In the genomic region with DNA sequence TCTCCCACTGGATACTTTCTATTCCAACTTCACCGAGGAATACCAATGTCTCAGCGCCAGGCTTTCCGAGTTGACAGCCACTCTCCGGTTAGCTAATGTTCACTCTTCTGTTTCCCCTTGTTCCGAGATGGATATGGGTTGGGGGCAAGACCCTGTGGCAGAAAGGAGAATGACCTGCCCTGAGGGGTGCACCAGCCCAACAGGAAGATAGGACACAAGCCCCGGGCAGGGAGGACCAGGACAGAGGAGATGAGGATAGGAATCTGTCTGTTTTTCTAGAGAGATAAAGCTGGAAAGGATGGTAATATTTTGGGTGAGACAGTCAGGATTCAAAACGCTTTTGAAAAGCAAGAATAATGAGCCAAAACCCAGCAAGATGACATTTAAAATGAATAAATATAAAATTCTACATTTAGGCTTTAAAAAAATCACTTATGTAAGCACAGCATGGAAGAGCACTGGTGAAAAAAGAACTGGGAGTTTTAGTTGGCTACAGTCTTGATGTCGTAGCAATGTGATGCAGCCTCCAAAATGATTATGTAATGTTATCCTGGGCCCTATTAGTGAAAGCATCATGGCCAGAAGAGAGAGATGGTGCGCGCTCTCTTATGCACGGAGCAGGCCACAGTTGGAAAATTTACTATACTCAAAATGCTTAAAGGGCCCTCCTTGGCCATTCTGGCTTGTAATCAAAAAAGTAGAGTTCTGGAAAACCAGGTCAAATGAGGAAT, we compare ENCODE assay signal across 16 cellular contexts. TPM values are rescaled to one million over a fixed set of nuclear protein-coding genes. Genes with fewer than 3 reads are reported as not detected.
DNase-seq lines count a peak whose midpoint lies in the region; ATAC-seq and TF ChIP-seq lines count a peak whose summit lies in the region.
"Had no signal": no experiment of that assay in that cellular context is flagged by ENCODE, and none has a peak within 500 bp of the region (broad histone marks: within the 10 kb centered on the region; RNA-seq: fewer than 3 reads in every experiment).

No MANE protein-coding gene starts in this region.

- peaks cover 1% of the 10 kb centered on the region for H3K36me3 Mint-ChIP-seq in activated naive CD4-positive, alpha-beta T cell treated with anti-CD3 and anti-CD28 coated beads, Interleukin-2, amount 50 U/mL, for 24 hours
- H3K36me3 Mint-ChIP-seq in activated naive CD4-positive, alpha-beta T cell treated with anti-CD3 and anti-CD28 coated beads, Interleukin-2, amount 10 ng/mL, durations not matched to agents 7 days and 5 days: peaks cover 11% of the 10 kb centered on the region
- peaks cover 15% of the 10 kb centered on the region for H3K36me3 Mint-ChIP-seq in activated naive CD8-positive, alpha-beta T cell treated with anti-CD3 and anti-CD28 coated beads, Interleukin-2, amount 50 U/mL, for 24 hours (ENCODE audit: low read depth)
- peaks cover 53% of the 10 kb centered on the region for H3K36me3 Mint-ChIP-seq in activated T-cell treated with anti-CD3 and anti-CD28 coated beads, Interleukin-2, amount 50 U/mL, for 24 hours (ENCODE audit: low read depth)

- TF ChIP-seq POLR2A in sigmoid colon (IDR thresholded peaks at IDR 0.05): no peak

- no peak overlapping the region for H3K27ac Mint-ChIP-seq in activated naive CD4-positive, alpha-beta T cell treated with anti-CD3 and anti-CD28 coated beads, Interleukin-2, amount 50 U/mL, for 24 hours
- no peak overlapping the region for H3K27ac Mint-ChIP-seq in activated naive CD4-positive, alpha-beta T cell treated with anti-CD3 and anti-CD28 coated beads, Interleukin-2, amount 10 ng/mL, durations not matched to agents 7 days and 5 days
- no peak overlapping the region for H3K27ac Mint-ChIP-seq in activated naive CD8-positive, alpha-beta T cell treated with anti-CD3 and anti-CD28 coated beads, Interleukin-2, amount 50 U/mL, for 24 hours
- H3K27ac Mint-ChIP-seq in activated T-cell treated with anti-CD3 and anti-CD28 coated beads, Interleukin-2, amount 50 U/mL, for 24 hours: no peak overlapping the region

- H3K4me3 ChIP-seq in sigmoid colon (no peak overlapping the region), SJCRH30 (no peak overlapping the region)
- H3K4me3 ChIP-seq: thyroid gland had no signal

- TF ChIP-seq CTCF in sigmoid colon (IDR thresholded peaks at IDR 0.05): no peak

- H3K4me3 Mint-ChIP-seq in activated naive CD4-positive, alpha-beta T cell treated with anti-CD3 and anti-CD28 coated beads, Interleukin-2, amount 50 U/mL, for 24 hours: peak overlapping the region; percentile 30
- H3K4me3 Mint-ChIP-seq in activated naive CD4-positive, alpha-beta T cell treated with anti-CD3 and anti-CD28 coated beads, Interleukin-2, amount 10 ng/mL, durations not matched to agents 7 days and 5 days: no peak overlapping the region
- no peak overlapping the region for H3K4me3 Mint-ChIP-seq in activated naive CD8-positive, alpha-beta T cell treated with anti-CD3 and anti-CD28 coated beads, Interleukin-2, amount 50 U/mL, for 24 hours
- H3K4me3 Mint-ChIP-seq in activated T-cell treated with anti-CD3 and anti-CD28 coated beads, Interleukin-2, amount 50 U/mL, for 24 hours: no peak overlapping the region

- H3K36me3 ChIP-seq in sigmoid colon (peaks cover 0 to 20% (median 0%) of the 10 kb centered on the region in 4 donors), SJCRH30 (no peaks in the 10 kb centered on the region)
- H3K36me3 ChIP-seq: BE2C had no signal

- H3K27me3 ChIP-seq in sigmoid colon (peaks cover 0 to 30% (median 4%) of the 10 kb centered on the region in 3 donors), SJCRH30 (peaks cover 4% of the 10 kb centered on the region; the same call in 1 of the 2 replicates)
- H3K27me3 ChIP-seq: thyroid gland had no signal

- no peak for TF ChIP-seq EP300 in sigmoid colon (IDR thresholded peaks at IDR 0.05)

- no peaks in the 10 kb centered on the region for H3K9me3 Mint-ChIP-seq in activated naive CD4-positive, alpha-beta T cell treated with anti-CD3 and anti-CD28 coated beads, Interleukin-2, amount 50 U/mL, for 24 hours
- no peaks in the 10 kb centered on the region for H3K9me3 Mint-ChIP-seq in activated naive CD4-positive, alpha-beta T cell treated with anti-CD3 and anti-CD28 coated beads, Interleukin-2, amount 10 ng/mL, durations not matched to agents 7 days and 5 days
- H3K9me3 Mint-ChIP-seq in activated naive CD8-positive, alpha-beta T cell treated with anti-CD3 and anti-CD28 coated beads, Interleukin-2, amount 50 U/mL, for 24 hours: no peaks in the 10 kb centered on the region
- no peaks in the 10 kb centered on the region for H3K9me3 Mint-ChIP-seq in activated T-cell treated with anti-CD3 and anti-CD28 coated beads, Interleukin-2, amount 50 U/mL, for 24 hours

- H3K9me3 ChIP-seq in sigmoid colon (no peaks in the 10 kb centered on the region), SJCRH30 (replicated peaks) (no peaks in the 10 kb centered on the region)
- H3K9me3 ChIP-seq: BE2C, thyroid gland had no signal

- intact Hi-C loops in left cardiac atrium (cut with DNase I) (loop anchor here (5.0 to 10.0 kb wide), 2 partner anchors 206 to 288 kb away; no protein-coding TSS in a partner anchor), sigmoid colon (cut with DNase I) (no loop called here)

- no peak for DNase-seq in activated naive CD4-positive, alpha-beta T cell treated with anti-CD3 and anti-CD28 coated beads, Interleukin-2, amount 10 ng/mL, durations not matched to agents 7 days and 5 days
- DNase-seq in left cardiac atrium: no peak
- no peak for DNase-seq in sigmoid colon
- no peak for DNase-seq in activated naive CD8-positive, alpha-beta T cell treated with anti-CD3 and anti-CD28 coated beads, Interleukin-2, amount 50 U/mL, for 24 hours
- no peak for DNase-seq in UCSD-AML1 (lab: John Stamatoyannopoulos, UW; ENCODE audit: unreplicated experiment)
- DNase-seq in SJCRH30: no peak
- no peak for DNase-seq in activated T-cell treated with anti-CD3 and anti-CD28 coated beads, Interleukin-2, amount 50 U/mL, for 24 hours
- DNase-seq: foreskin keratinocyte had no signal

- WGBS in sigmoid colon, 2 donors: 91 to 92% methylated on average over 11 of the region's 11 CpGs

- ATAC-seq in left cardiac atrium: peak; percentile 6 to 36
- ATAC-seq in activated naive CD8-positive, alpha-beta T cell treated with anti-CD3 and anti-CD28 coated beads, Interleukin-2, amount 50 U/mL, for 24 hours: no peak

- H3K27ac ChIP-seq in sigmoid colon (peak overlapping the region; percentile 15 to 55 (median 22)), SJCRH30 (no peak overlapping the region)
- H3K27ac ChIP-seq: 22Rv1, foreskin keratinocyte, VCaP had no signal

- CTCF ChIA-PET in activated naive CD4-positive, alpha-beta T cell treated with anti-CD3 and anti-CD28 coated beads, Interleukin-2, amount 10 ng/mL, durations not matched to agents 7 days and 5 days (lab: Charles Lee): interaction anchor here (0.6 to 13.8 kb wide), 37 partner anchors 7 to 1641 kb away, joined by 3 to 210 read pairs (median 4); a partner anchor contains a TSS

- peaks cover 9% of the 10 kb centered on the region for H3K27me3 Mint-ChIP-seq in activated naive CD4-positive, alpha-beta T cell treated with anti-CD3 and anti-CD28 coated beads, Interleukin-2, amount 50 U/mL, for 24 hours
- peaks cover 28% of the 10 kb centered on the region for H3K27me3 Mint-ChIP-seq in activated naive CD4-positive, alpha-beta T cell treated with anti-CD3 and anti-CD28 coated beads, Interleukin-2, amount 10 ng/mL, durations not matched to agents 7 days and 5 days
- peaks cover 16% of the 10 kb centered on the region for H3K27me3 Mint-ChIP-seq in activated naive CD8-positive, alpha-beta T cell treated with anti-CD3 and anti-CD28 coated beads, Interleukin-2, amount 50 U/mL, for 24 hours
- H3K27me3 Mint-ChIP-seq in activated T-cell treated with anti-CD3 and anti-CD28 coated beads, Interleukin-2, amount 50 U/mL, for 24 hours: peaks cover 19% of the 10 kb centered on the region

- H3K4me1 ChIP-seq in sigmoid colon (peaks cover 0 to 12% (median 9%) of the 10 kb centered on the region in 4 donors), SJCRH30 (no peaks in the 10 kb centered on the region)
- H3K4me1 ChIP-seq: BE2C, foreskin keratinocyte had no signal

- H3K4me1 Mint-ChIP-seq in activated naive CD4-positive, alpha-beta T cell treated with anti-CD3 and anti-CD28 coated beads, Interleukin-2, amount 50 U/mL, for 24 hours: peaks cover 14% of the 10 kb centered on the region
- peaks cover 12% of the 10 kb centered on the region for H3K4me1 Mint-ChIP-seq in activated naive CD4-positive, alpha-beta T cell treated with anti-CD3 and anti-CD28 coated beads, Interleukin-2, amount 10 ng/mL, durations not matched to agents 7 days and 5 days
- H3K4me1 Mint-ChIP-seq in activated naive CD8-positive, alpha-beta T cell treated with anti-CD3 and anti-CD28 coated beads, Interleukin-2, amount 50 U/mL, for 24 hours: peaks cover 7% of the 10 kb centered on the region
- H3K4me1 Mint-ChIP-seq in activated T-cell treated with anti-CD3 and anti-CD28 coated beads, Interleukin-2, amount 50 U/mL, for 24 hours (ENCODE audit: low read depth): peaks cover 11% of the 10 kb centered on the region

RNA-seq across cellular contexts. Expression of a gene that starts 5.0 kb away (rescaled TPM):
- total RNA-seq in left cardiac atrium: under 1 TPM in 1 of 2 donors, not detected in 1; 0.06 TPM
- under 1 TPM; under 0.01 to 0.36 (median 0.27) TPM for total RNA-seq in sigmoid colon
- under 1 TPM in 1 of 3 donors, not detected in 2; 0.22 TPM for polyA plus RNA-seq in sigmoid colon
- not detected in 2 replicates for total RNA-seq in SJCRH30 (2014; rRNA removed; shearing (Covaris generic))
- total RNA-seq: Calu3, foreskin keratinocyte, left colon, pulmonary artery endothelial cell, thyroid gland had no signal
- polyA plus RNA-seq: foreskin keratinocyte had no signal

RNA-seq across cellular contexts. Expression of a gene that starts 12.1 kb away (rescaled TPM):
- total RNA-seq in left cardiac atrium: 10 to 100 TPM; 18.8 to 22.1 TPM
- 10 to 100 TPM; 11.1 to 11.4 (median 11.3) TPM for total RNA-seq in sigmoid colon
- polyA plus RNA-seq in sigmoid colon: 10 to 100 TPM in 1 of 3 donors, 1 to 10 TPM in 2; 4.8 to 34.9 (median 7.2) TPM
- 5.4 and 6.8 TPM in 2 replicates for total RNA-seq in SJCRH30 (2014; rRNA removed; shearing (Covaris generic))

RNA-seq across cellular contexts. Expression of a gene that starts 16.4 kb away (rescaled TPM):
- total RNA-seq in left cardiac atrium (under 1 TPM; 0.05 to 0.15 TPM), sigmoid colon (under 1 TPM in 2 of 4 donors, not detected in 2; 0.27 to 0.36 TPM)
- polyA plus RNA-seq in sigmoid colon: 1 to 10 TPM in 1 of 3 donors, under 1 TPM in 1, not detected in 1; 0.23 to 1.3 TPM
- total RNA-seq in SJCRH30 (2014; rRNA removed; shearing (Covaris generic)): 0.14 TPM in 1 of 2 replicates, not detected in the other
- total RNA-seq: Calu3, foreskin keratinocyte, pulmonary artery endothelial cell had no signal
- polyA plus RNA-seq: foreskin keratinocyte had no signal

RNA-seq across cellular contexts. Expression of a gene that starts 29.2 kb away (rescaled TPM):
- total RNA-seq in left cardiac atrium (100 to 1,000 TPM; 114 to 176 TPM), sigmoid colon (100 to 1,000 TPM in 2 of 4 donors, 10 to 100 TPM in 2; 60.7 to 153 (median 102) TPM)
- polyA plus RNA-seq in sigmoid colon: 1 to 10 TPM in 2 of 3 donors, under 1 TPM in 1; 0.92 to 5.7 (median 1.8) TPM
- total RNA-seq in SJCRH30 (2014; rRNA removed; shearing (Covaris generic)): 40.2 and 44.2 TPM in 2 replicates
- total RNA-seq: Calu3, foreskin keratinocyte, pulmonary artery endothelial cell had no signal
- polyA plus RNA-seq: foreskin keratinocyte had no signal

RNA-seq across cellular contexts. Expression of a gene that starts 54.5 kb away (rescaled TPM):
- total RNA-seq in left cardiac atrium: 1 to 10 TPM; 3.3 to 3.4 TPM
- total RNA-seq in sigmoid colon: 1 to 10 TPM; 3.3 to 4.7 (median 4.5) TPM
- 1 to 10 TPM in 1 of 3 donors, under 1 TPM in 2; 0.60 to 3.6 (median 0.69) TPM for polyA plus RNA-seq in sigmoid colon
- total RNA-seq in SJCRH30 (2014; rRNA removed; shearing (Covaris generic)): 5.0 and 6.3 TPM in 2 replicates
